Comparison of ENCODE assay signal across 22 cellular contexts in genomic region chr6:15894973-15895858, GRCh38.
"Had no signal": no experiment of that assay in that cellular context is flagged by ENCODE, and none has a peak within 500 bp of the region (broad histone marks: within the 10 kb centered on the region; RNA-seq: fewer than 3 reads in every experiment).

No MANE protein-coding gene starts in this region.

- H3K27ac ChIP-seq: brain microvascular endothelial cell, tibial nerve had no signal

- H3K4me3 ChIP-seq: tibial nerve had no signal

- FAIRE-seq: TTC549 had no signal

- H3K36me3 Mint-ChIP-seq: activated naive CD8-positive, alpha-beta T cell treated with anti-CD3 and anti-CD28 coated beads for 36 hours; natural killer cell treated with Interleukin-12 subunit alpha and Interleukin-12 subunit beta and Interleukin-15 and Interleukin-18, amount 100 ng/mL, for 72 hours had no signal

- DNase-seq: activated CD4-positive, alpha-beta T cell treated with anti-CD3 and anti-CD28 coated beads, Interleukin-2, amount 10 ng/mL, durations not matched to agents 24 days and 14 days; activated CD4-positive, CD25-positive, alpha-beta regulatory T cell; activated CD8-positive, alpha-beta memory T cell treated with anti-CD3 and anti-CD28 coated beads, Interleukin-2, amount 50 U/mL, for 48 hours; activated naive CD8-positive, alpha-beta T cell treated with anti-CD3 and anti-CD28 coated beads for 36 hours; anterior cingulate cortex; brain microvascular endothelial cell; cortex of kidney; effector CD8-positive, alpha-beta T cell; foreskin melanocyte; kidney glomerular epithelial cell; left ventricle myocardium superior; mesendoderm; posterior cingulate gyrus; retina; stimulated activated CD4-positive, alpha-beta T cell treated with anti-CD3 and anti-CD28 coated beads, Interleukin-2, amount 100 ng/mL, for 48 hours; stimulated activated naive CD4-positive, alpha-beta T cell treated with Interleukin-2 at 50 U/mL for 16 hours; substantia nigra; T-helper 2 cell had no signal

- H3K9me3 Mint-ChIP-seq: central memory CD8-positive, alpha-beta T cell; natural killer cell treated with Interleukin-12 subunit alpha and Interleukin-12 subunit beta and Interleukin-15 and Interleukin-18, amount 100 ng/mL, for 72 hours had no signal

- H3K4me1 Mint-ChIP-seq: activated CD4-positive, alpha-beta T cell treated with anti-CD3 and anti-CD28 coated beads, Interleukin-2, amount 10 ng/mL, durations not matched to agents 24 days and 14 days; activated naive CD8-positive, alpha-beta T cell treated with anti-CD3 and anti-CD28 coated beads for 36 hours; central memory CD8-positive, alpha-beta T cell had no signal

- H3K27ac Mint-ChIP-seq: activated CD4-positive, alpha-beta T cell treated with anti-CD3 and anti-CD28 coated beads, Interleukin-2, amount 10 ng/mL, durations not matched to agents 24 days and 14 days; activated naive CD8-positive, alpha-beta T cell treated with anti-CD3 and anti-CD28 coated beads for 36 hours; natural killer cell treated with Interleukin-12 subunit alpha and Interleukin-12 subunit beta and Interleukin-15 and Interleukin-18, amount 100 ng/mL, for 72 hours had no signal

- H3K27me3 Mint-ChIP-seq: activated CD4-positive, alpha-beta T cell treated with anti-CD3 and anti-CD28 coated beads, Interleukin-2, amount 10 ng/mL, durations not matched to agents 24 days and 14 days; central memory CD8-positive, alpha-beta T cell; natural killer cell treated with Interleukin-12 subunit alpha and Interleukin-12 subunit beta and Interleukin-15 and Interleukin-18, amount 100 ng/mL, for 72 hours had no signal

- H3K27me3 ChIP-seq: brain microvascular endothelial cell, tibial nerve had no signal

- ATAC-seq: left ventricle myocardium superior; natural killer cell treated with Interleukin-12 subunit alpha and Interleukin-12 subunit beta and Interleukin-15 and Interleukin-18, amount 100 ng/mL, for 72 hours had no signal

- H3K4me3 Mint-ChIP-seq: activated CD4-positive, alpha-beta T cell treated with anti-CD3 and anti-CD28 coated beads, Interleukin-2, amount 10 ng/mL, durations not matched to agents 24 days and 14 days; activated naive CD8-positive, alpha-beta T cell treated with anti-CD3 and anti-CD28 coated beads for 36 hours; central memory CD8-positive, alpha-beta T cell; natural killer cell treated with Interleukin-12 subunit alpha and Interleukin-12 subunit beta and Interleukin-15 and Interleukin-18, amount 100 ng/mL, for 72 hours had no signal

- H3K36me3 ChIP-seq: brain microvascular endothelial cell, tibial nerve had no signal
